ENCODE assay signal across 1 cellular context in genomic region chr13:110012102-110012739, GRCh38.
TF ChIP-seq lines count a peak whose summit lies in the region.

No MANE protein-coding gene starts in this region.

TF ChIP-seq in GM12878, 131 proteins besides CTCF, POLR2A, EP300 and RAD21 (continued from another document):
- TF ChIP-seq NR2C2 (IDR thresholded peaks at IDR 0.05; ENCODE audit: borderline replicate concordance, control insufficient read depth, insufficient read length, low read depth) (no peak), HDAC2 (IDR thresholded peaks at IDR 0.05) (no peak), GABPA (IDR thresholded peaks at IDR 0.05; ENCODE audit: low read depth) (no peak), TAF1 (IDR thresholded peaks at IDR 0.05; ENCODE audit: borderline replicate concordance, low read depth, low read length) (no peak)
TF ChIP-seq in GM12878: peak in this region for 0.
